22 cellular contexts compared by ENCODE assay signal in genomic region chr20:46210672-46211330, GRCh38.
DNase-seq lines count a peak whose midpoint lies in the region; ATAC-seq, FAIRE-seq and TF ChIP-seq lines count a peak whose summit lies in the region.
"Had no signal": no experiment of that assay in that cellular context is flagged by ENCODE, and none has a peak within 500 bp of the region (broad histone marks: within the 10 kb centered on the region; RNA-seq: fewer than 3 reads in every experiment).

No MANE protein-coding gene starts in this region.

- H3K27ac Mint-ChIP-seq in neural progenitor cell, result peak overlapping the region; percentile 55
- H3K27ac Mint-ChIP-seq in activated T-helper 17 cell treated with anti-CD3 and anti-CD28 coated beads, Interleukin-2, amount 50 U/mL, for 72 hours, result no peak overlapping the region
- H3K27ac Mint-ChIP-seq: IgD-negative memory B cell had no signal

- POLR2A ChIA-PET in HepG2 (lab: Yijun Ruan, JAX) (no interaction called here), A673 (lab: Charles Lee; ENCODE audit: low non-redundant PET) (no interaction called here)

- WGBS in HepG2 (ENCODE audit: low lambda C conversion rate), result 46% methylated on average over 18 of the region's 18 CpGs
- WGBS in right lobe of liver (ENCODE audit: insufficient coverage, low coverage, low lambda C conversion rate, missing lambda C conversion rate), result 60% methylated on average over 2 of the region's 18 CpGs

- H3K9me3 ChIP-seq in HepG2 (ENCODE audit: low read length), result no peaks in the 10 kb centered on the region
- H3K9me3 ChIP-seq in right lobe of liver, result no peaks in the 10 kb centered on the region
- no peaks in the 10 kb centered on the region for H3K9me3 ChIP-seq in WERI-Rb-1 (ENCODE audit: severe bottlenecking)
- no peaks in the 10 kb centered on the region for H3K9me3 ChIP-seq in neural progenitor cell (ENCODE audit: low read depth)
- H3K9me3 ChIP-seq in A673 (ENCODE audit: low read depth, low read length, poor library complexity, severe bottlenecking), result no peaks in the 10 kb centered on the region
- H3K9me3 ChIP-seq: Peyer's patch had no signal

- peaks cover 23% of the 10 kb centered on the region for H3F3A ChIP-seq in neural progenitor cell (ENCODE audit: low read depth)

- H3K36me3 ChIP-seq in HepG2 (replicated peaks in 1 of 2; ENCODE audit: control insufficient read depth in 1 of 2, insufficient read depth in 2 of 2, low read length in 2 of 2) (no peaks in the 10 kb centered on the region), right lobe of liver (no peaks in the 10 kb centered on the region), WERI-Rb-1 (no peaks in the 10 kb centered on the region), neural progenitor cell (no peaks in the 10 kb centered on the region), A673 (ENCODE audit: insufficient read depth, low read length, poor library complexity, severe bottlenecking) (no peaks in the 10 kb centered on the region)
- H3K36me3 ChIP-seq: Peyer's patch had no signal

- in situ Hi-C loops in HepG2 (cut with HindIII; ENCODE audit: extremely low pct_ligation_motif_present, low pct_unique_long_range_greater_than_20kb), result no loop called here

- H3K27me3 Mint-ChIP-seq in neural progenitor cell (ENCODE audit: insufficient read depth, low read depth), result peaks cover 13% of the 10 kb centered on the region
- peaks cover 20% of the 10 kb centered on the region for H3K27me3 Mint-ChIP-seq in activated T-helper 17 cell treated with anti-CD3 and anti-CD28 coated beads, Interleukin-2, amount 50 U/mL, for 72 hours

- H3K79me2 ChIP-seq in HepG2 (ENCODE audit: insufficient read depth, low read length) (no peaks in the 10 kb centered on the region), neural progenitor cell (ENCODE audit: low read depth) (no peaks in the 10 kb centered on the region)

- DNase-seq in HepG2 (ENCODE audit: low spot score) (no peak), right lobe of liver (no peak), WERI-Rb-1 (peak; percentile 88), neural progenitor cell (ENCODE audit: low spot score) (peak; percentile 66), globus pallidus (ENCODE audit: low spot score) (no peak), A673 (ENCODE audit: low spot score) (no peak)
- no peak for DNase-seq in activated naive CD4-positive, alpha-beta T cell treated with Interleukin-2 at 50 U/mL for 16 hours
- DNase-seq: 8988T, Calu3, DMS153, DND-41, NCI-H1048, NCI-H1417, NCI-H187, NCI-H345, NCI-H526, SIG-M5 had no signal

- TF ChIP-seq EP300 in HepG2 (IDR thresholded peaks at IDR 0.05; ENCODE audit: low read depth in 2 of 2, low read length in 2 of 2) (no peak), HepG2 (CRISPR knock-in tag; IDR thresholded peaks at IDR 0.05; ENCODE audit: borderline replicate concordance) (no peak)

- no peak overlapping the region for H3K4me2 ChIP-seq in HepG2 (ENCODE audit: low read depth, low read length)
- H3K4me2 ChIP-seq in neural progenitor cell, result no peak overlapping the region

- H3K36me3 Mint-ChIP-seq in neural progenitor cell, result no peaks in the 10 kb centered on the region
- H3K36me3 Mint-ChIP-seq in activated T-helper 17 cell treated with anti-CD3 and anti-CD28 coated beads, Interleukin-2, amount 50 U/mL, for 72 hours (ENCODE audit: low read depth), result no peaks in the 10 kb centered on the region
- H3K36me3 Mint-ChIP-seq: IgD-negative memory B cell had no signal

- no peak for TF ChIP-seq RAD21 in HepG2 (CRISPR knock-in tag; IDR thresholded peaks at IDR 0.05)

- intact Hi-C loops in HepG2 (cut with micrococcal nuclease; ENCODE audit: unreplicated experiment), result no loop called here
- intact Hi-C loops in right lobe of liver (cut with DNase I), result no loop called here
- intact Hi-C loops in A673 (cut with micrococcal nuclease; ENCODE audit: unreplicated experiment), result no loop called here

- H4K20me1 ChIP-seq in HepG2 (ENCODE audit: insufficient read depth, low read length), result no peaks in the 10 kb centered on the region; the same call in 1 of the 2 replicates
- no peaks in the 10 kb centered on the region for H4K20me1 ChIP-seq in neural progenitor cell (ENCODE audit: low read depth)

- no peak overlapping the region for H3K9ac ChIP-seq in HepG2 (ENCODE audit: insufficient read depth, low read depth, low read length)
- no peak overlapping the region for H3K9ac ChIP-seq in neural progenitor cell

- TF ChIP-seq POLR2A in HepG2 (IDR thresholded peaks at IDR 0.05; ENCODE audit: insufficient read depth in 1 of 2, low read depth in 2 of 2, low read length in 2 of 2) (no peak), right lobe of liver (IDR thresholded peaks at IDR 0.05) (no peak)

- ATAC-seq in HepG2 (peak; percentile 11; the same call in 2 of the 3 replicates), right lobe of liver (no peak)
- ATAC-seq in activated T-helper 17 cell treated with anti-CD3 and anti-CD28 coated beads, Interleukin-2, amount 50 U/mL, for 72 hours (replicated peaks), result no peak

- no peaks in the 10 kb centered on the region for H3K9me3 Mint-ChIP-seq in neural progenitor cell
- no peaks in the 10 kb centered on the region for H3K9me3 Mint-ChIP-seq in activated T-helper 17 cell treated with anti-CD3 and anti-CD28 coated beads, Interleukin-2, amount 50 U/mL, for 72 hours

- H3K27me3 ChIP-seq in HepG2 (ENCODE audit: control insufficient read depth in 1 of 2, insufficient read depth in 2 of 2, low read length in 2 of 2) (peaks cover 9 to 74% of the 10 kb centered on the region in 2 experiments), right lobe of liver (peaks cover 0 to 11% of the 10 kb centered on the region in 2 donors), WERI-Rb-1 (ENCODE audit: insufficient read depth, low read depth, severe bottlenecking) (no peaks in the 10 kb centered on the region), neural progenitor cell (no peaks in the 10 kb centered on the region), A673 (replicated peaks; ENCODE audit: insufficient read depth, low read depth, low read length, poor library complexity) (peaks cover 20% of the 10 kb centered on the region)
- H3K27me3 ChIP-seq: Peyer's patch had no signal

- H3K4me3 ChIP-seq in HepG2 (replicated peaks in 1 of 3; ENCODE audit: insufficient read depth in 1 of 3, low read depth in 2 of 3, low read length in 3 of 3) (no peak overlapping the region), right lobe of liver (no peak overlapping the region), WERI-Rb-1 (ENCODE audit: low read depth, low read length) (peak overlapping the region; percentile 20; the same call in 1 of the 2 replicates), neural progenitor cell (no peak overlapping the region), A673 (ENCODE audit: low read depth, low read length, poor library complexity, severe bottlenecking) (no peak overlapping the region)
- H3K4me3 ChIP-seq: Peyer's patch, SK-N-MC had no signal

- FAIRE-seq in HepG2 (lab: Jason Lieb, UNC), result peak; percentile 21
- FAIRE-seq: GM18507 had no signal

- TF ChIP-seq CTCF in HepG2 (CRISPR knock-in tag; IDR thresholded peaks at IDR 0.05) (no peak), right lobe of liver (IDR thresholded peaks at IDR 0.05) (no peak), WERI-Rb-1 (IDR thresholded peaks at IDR 0.05; ENCODE audit: low read depth, low read length) (no peak), neural progenitor cell (IDR thresholded peaks at IDR 0.05) (no peak), A673 (conservative IDR thresholded peaks at IDR 0.05; ENCODE audit: low read depth, low read length) (no peak)

- no peak overlapping the region for H3K4me3 Mint-ChIP-seq in neural progenitor cell
- no peak overlapping the region for H3K4me3 Mint-ChIP-seq in activated T-helper 17 cell treated with anti-CD3 and anti-CD28 coated beads, Interleukin-2, amount 50 U/mL, for 72 hours
- H3K4me3 Mint-ChIP-seq: IgD-negative memory B cell had no signal

- no peaks in the 10 kb centered on the region for H3K4me1 ChIP-seq in HepG2 (ENCODE audit: insufficient read depth, low read length)
- no peaks in the 10 kb centered on the region for H3K4me1 ChIP-seq in right lobe of liver
- H3K4me1 ChIP-seq in neural progenitor cell, result peaks cover 31% of the 10 kb centered on the region
- no peaks in the 10 kb centered on the region for H3K4me1 ChIP-seq in A673 (ENCODE audit: insufficient read depth, low read length, poor library complexity, severe bottlenecking)

- H3K4me1 Mint-ChIP-seq in neural progenitor cell, result peaks cover 47% of the 10 kb centered on the region
- peaks cover 19% of the 10 kb centered on the region for H3K4me1 Mint-ChIP-seq in activated T-helper 17 cell treated with anti-CD3 and anti-CD28 coated beads, Interleukin-2, amount 50 U/mL, for 72 hours

- CTCF ChIA-PET in HepG2 (lab: Yijun Ruan, JAX; ENCODE audit: low intra/inter-chr PET ratio, low total read pairs) (no interaction called here), A673 (lab: Charles Lee) (no interaction called here)

- H2AFZ ChIP-seq in HepG2 (ENCODE audit: low read length) (no peak overlapping the region), neural progenitor cell (replicated peaks) (no peak overlapping the region)

- H3K27ac ChIP-seq in HepG2 (ENCODE audit: extremely low read length, insufficient read depth, low read length) (no peak overlapping the region), right lobe of liver (no peak overlapping the region), WERI-Rb-1 (peak overlapping the region; percentile 58), neural progenitor cell (no peak overlapping the region), A673 (ENCODE audit: low read depth, low read length, poor library complexity, severe bottlenecking) (no peak overlapping the region)
- H3K27ac ChIP-seq: Peyer's patch, SK-N-MC had no signal

- no TSS peak for BruUV-seq in HepG2 (replicated peaks; lab: Mats Ljungman, UMichigan)
- no TSS peak for BruUV-seq in A673 (replicated peaks; lab: Mats Ljungman, UMichigan)

TF ChIP-seq in HepG2, 621 proteins besides CTCF, POLR2A, EP300 and RAD21 (continues in another document):
- TF ChIP-seq ATM (IDR thresholded peaks at IDR 0.05; ENCODE audit: borderline replicate concordance), result no peak
- TF ChIP-seq ZKSCAN1 (IDR thresholded peaks at IDR 0.05; ENCODE audit: low read length), result peak; percentile 87
- TF ChIP-seq ZNF556 (CRISPR knock-in tag; IDR thresholded peaks at IDR 0.05; ENCODE audit: borderline replicate concordance), result no peak
- no peak for TF ChIP-seq ZNF253 (CRISPR knock-in tag; IDR thresholded peaks at IDR 0.05; ENCODE audit: borderline replicate concordance)

Comparison
In these comparisons a context has a peak if more than half of its experiments do, and no peak if none do; other contexts are left out.
1. DNase-seq: peak in WERI-Rb-1 (single experiment) and neural progenitor cell (single experiment); none in HepG2 (single experiment), right lobe of liver (0 of 3), activated naive CD4-positive, alpha-beta T cell treated with Interleukin-2 at 50 U/mL for 16 hours (single experiment), globus pallidus (single experiment) and A673 (single experiment).